ENCODE assay signal across 18 cellular contexts in genomic region chr3:126664591-126665214, GRCh38. TPM values are rescaled to one million over a fixed set of nuclear protein-coding genes. Genes with fewer than 3 reads are reported as not detected.
DNase-seq lines count a peak whose midpoint lies in the region; ATAC-seq and TF ChIP-seq lines count a peak whose summit lies in the region.
"Had no signal": no experiment of that assay in that cellular context is flagged by ENCODE, and none has a peak within 500 bp of the region (broad histone marks: within the 10 kb centered on the region; RNA-seq: fewer than 3 reads in every experiment).

No MANE protein-coding gene starts in this region.

- intact Hi-C loops in A673 (cut with micrococcal nuclease; ENCODE audit: unreplicated experiment), result no loop called here

- no peak overlapping the region for H3K27ac ChIP-seq in A673 (ENCODE audit: low read depth, low read length, poor library complexity, severe bottlenecking)
- no peak overlapping the region for H3K27ac ChIP-seq in foreskin keratinocyte
- H3K27ac ChIP-seq: dorsolateral prefrontal cortex, ovary, testis had no signal

- ATAC-seq in foreskin keratinocyte, result no peak

- H3K36me3 ChIP-seq in A673 (ENCODE audit: insufficient read depth, low read length, poor library complexity, severe bottlenecking) (no peaks in the 10 kb centered on the region), H7 (replicated peaks; ENCODE audit: control insufficient read depth, insufficient read depth, low read length) (no peaks in the 10 kb centered on the region)
- H3K36me3 ChIP-seq: ovary had no signal

- H3K27me3 ChIP-seq in A673 (replicated peaks; ENCODE audit: insufficient read depth, low read depth, low read length, poor library complexity), result peaks cover 35% of the 10 kb centered on the region
- no peaks in the 10 kb centered on the region; the same call in 1 of the 2 replicates for H3K27me3 ChIP-seq in H7 (ENCODE audit: control insufficient read depth, insufficient read depth, low read length)
- H3K27me3 ChIP-seq in foreskin keratinocyte, result peaks cover 49% of the 10 kb centered on the region
- H3K27me3 ChIP-seq: dorsolateral prefrontal cortex, ovary, testis had no signal

- DNase-seq in A673 (ENCODE audit: low spot score) (no peak), H7 (peak; percentile 70), foreskin keratinocyte (no peak), glomerular visceral epithelial cell (ENCODE audit: extremely low spot score) (no peak), NCI-H2081 treated with DMSO at 0.1 percent for 48 hours (lab: John Stamatoyannopoulos, UW) (no peak), dermis blood vessel endothelial cell (no peak), NCI-H510A (lab: John Stamatoyannopoulos, UW) (no peak)
- DNase-seq: activated CD4-positive, alpha-beta T cell treated with anti-CD3 and anti-CD28 coated beads, Interleukin-2, amount 10 ng/mL, durations not matched to agents 7 days and 5 days; DMS79 treated with DMSO at 0.1 percent for 48 hours; dorsolateral prefrontal cortex; foreskin melanocyte; immature natural killer cell; NCI-H146; NCI-H524 treated with DMSO at 0.1 percent for 48 hours; ovary; Right ventricle myocardium superior; testis had no signal

- 0 out of 2 replicates have a peak, but pooled peaks have one; percentile 13 for TF ChIP-seq CTCF in A673 (conservative IDR thresholded peaks at IDR 0.05; ENCODE audit: low read depth, low read length)
- TF ChIP-seq CTCF in WI38 (IDR thresholded peaks at IDR 0.05; ENCODE audit: low read depth, low read length), result 0 out of 2 replicates have a peak, but pooled peaks have one; percentile 15
- TF ChIP-seq CTCF in foreskin keratinocyte (conservative IDR thresholded peaks at IDR 0.05), result peak; percentile 16

- POLR2A ChIA-PET in A673 (lab: Charles Lee; ENCODE audit: low non-redundant PET), result no interaction called here

- H3K4me3 ChIP-seq in A673 (ENCODE audit: low read depth, low read length, poor library complexity, severe bottlenecking) (no peak overlapping the region), H7 (ENCODE audit: insufficient read depth, low read depth, low read length) (no peak overlapping the region), WI38 (ENCODE audit: low read depth, low read length) (no peak overlapping the region)
- H3K4me3 ChIP-seq: dorsolateral prefrontal cortex, ovary, testis had no signal

- H3K9me3 ChIP-seq in A673 (ENCODE audit: low read depth, low read length, poor library complexity, severe bottlenecking), result peaks cover 11% of the 10 kb centered on the region
- H3K9me3 ChIP-seq: ovary, testis had no signal

- BruUV-seq in A673 (replicated peaks; lab: Mats Ljungman, UMichigan), result no TSS peak

- CTCF ChIA-PET in A673 (lab: Charles Lee), result no interaction called here

- H3K4me1 ChIP-seq in A673 (ENCODE audit: insufficient read depth, low read length, poor library complexity, severe bottlenecking), result no peaks in the 10 kb centered on the region
- no peaks in the 10 kb centered on the region for H3K4me1 ChIP-seq in foreskin keratinocyte
- H3K4me1 ChIP-seq: testis had no signal

RNA-seq across cellular contexts. Expression of gene TXNRD3, which starts 9.8 kb away (rescaled TPM):
- total RNA-seq in A673 (2021) (4.1 and 5.5 TPM in 2 replicates), foreskin keratinocyte (13.6 and 15.1 TPM in 2 replicates), dermis blood vessel endothelial cell (7.3 and 9.4 TPM in 2 replicates)
- 2.0 and 10.6 TPM in 2 replicates for total RNA-seq in H7 (2014; rRNA removed; shearing (Covaris generic))
- 12.5 and 14.5 TPM in 2 replicates for polyA plus RNA-seq in foreskin keratinocyte

RNA-seq across cellular contexts. Expression of gene CHCHD6, which starts 39.3 kb away (rescaled TPM):
- total RNA-seq in A673 (2021) (23.3 and 24.8 TPM in 2 replicates), foreskin keratinocyte (28.1 and 28.7 TPM in 2 replicates), dermis blood vessel endothelial cell (3.7 and 5.6 TPM in 2 replicates)
- total RNA-seq in H7 (2014; rRNA removed; shearing (Covaris generic)), result 19.5 and 40.2 TPM in 2 replicates
- 42.3 and 42.4 TPM in 2 replicates for polyA plus RNA-seq in foreskin keratinocyte
